Comparison of ENCODE assay signal across 1 cellular context in genomic region chr17:48893646-48894508, GRCh38.
TF ChIP-seq lines count a peak whose summit lies in the region.

No MANE protein-coding gene starts in this region.

TF ChIP-seq in GM23338, 12 proteins besides CTCF, POLR2A, EP300 and RAD21 (continued from another document):
- no peak for TF ChIP-seq ZNF462 (CRISPR knock-in tag; IDR thresholded peaks at IDR 0.05)
